Comparison of ENCODE assay signal across 1 cellular context in the genomic region with DNA sequence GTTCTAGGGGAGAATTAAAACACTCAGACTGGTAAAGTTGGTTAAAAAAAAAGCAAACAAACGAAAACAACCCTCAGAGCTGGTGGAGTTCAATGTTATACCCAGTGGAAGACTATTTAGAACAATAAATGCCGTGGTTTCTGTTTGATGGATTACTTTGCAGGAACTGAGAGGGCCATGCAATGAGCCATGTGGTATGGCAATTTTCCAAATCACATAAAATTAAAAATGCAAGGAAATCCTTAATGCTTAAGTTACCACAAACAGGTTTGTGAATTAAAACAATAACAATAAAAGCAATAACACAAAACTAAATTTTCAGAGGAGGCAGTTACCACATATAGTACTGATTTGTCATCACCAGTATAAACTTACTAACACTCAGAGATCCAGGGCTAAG.
TF ChIP-seq lines count a peak whose summit lies in the region.

No MANE protein-coding gene starts in this region.

TF ChIP-seq in HepG2, 621 proteins besides CTCF, POLR2A, EP300 and RAD21 (continued from another document):
- TF ChIP-seq, protein P1, sequence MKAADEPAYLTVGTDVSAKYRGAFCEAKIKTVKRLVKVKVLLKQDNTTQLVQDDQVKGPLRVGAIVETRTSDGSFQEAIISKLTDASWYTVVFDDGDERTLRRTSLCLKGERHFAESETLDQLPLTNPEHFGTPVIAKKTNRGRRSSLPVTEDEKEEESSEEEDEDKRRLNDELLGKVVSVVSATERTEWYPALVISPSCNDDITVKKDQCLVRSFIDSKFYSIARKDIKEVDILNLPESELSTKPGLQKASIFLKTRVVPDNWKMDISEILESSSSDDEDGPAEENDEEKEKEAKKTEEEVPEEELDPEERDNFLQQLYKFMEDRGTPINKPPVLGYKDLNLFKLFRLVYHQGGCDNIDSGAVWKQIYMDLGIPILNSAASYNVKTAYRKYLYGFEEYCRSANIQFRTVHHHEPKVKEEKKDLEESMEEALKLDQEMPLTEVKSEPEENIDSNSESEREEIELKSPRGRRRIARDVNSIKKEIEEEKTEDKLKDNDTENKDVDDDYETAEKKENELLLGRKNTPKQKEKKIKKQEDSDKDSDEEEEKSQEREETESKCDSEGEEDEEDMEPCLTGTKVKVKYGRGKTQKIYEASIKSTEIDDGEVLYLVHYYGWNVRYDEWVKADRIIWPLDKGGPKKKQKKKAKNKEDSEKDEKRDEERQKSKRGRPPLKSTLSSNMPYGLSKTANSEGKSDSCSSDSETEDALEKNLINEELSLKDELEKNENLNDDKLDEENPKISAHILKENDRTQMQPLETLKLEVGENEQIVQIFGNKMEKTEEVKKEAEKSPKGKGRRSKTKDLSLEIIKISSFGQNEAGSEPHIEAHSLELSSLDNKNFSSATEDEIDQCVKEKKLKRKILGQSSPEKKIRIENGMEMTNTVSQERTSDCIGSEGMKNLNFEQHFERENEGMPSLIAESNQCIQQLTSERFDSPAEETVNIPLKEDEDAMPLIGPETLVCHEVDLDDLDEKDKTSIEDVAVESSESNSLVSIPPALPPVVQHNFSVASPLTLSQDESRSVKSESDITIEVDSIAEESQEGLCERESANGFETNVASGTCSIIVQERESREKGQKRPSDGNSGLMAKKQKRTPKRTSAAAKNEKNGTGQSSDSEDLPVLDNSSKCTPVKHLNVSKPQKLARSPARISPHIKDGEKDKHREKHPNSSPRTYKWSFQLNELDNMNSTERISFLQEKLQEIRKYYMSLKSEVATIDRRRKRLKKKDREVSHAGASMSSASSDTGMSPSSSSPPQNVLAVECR (CRISPR knock-in tag; IDR thresholded peaks at IDR 0.05; ENCODE audit: borderline replicate concordance): no peak
- TF ChIP-seq PHF5A (CRISPR knock-in tag; IDR thresholded peaks at IDR 0.05; ENCODE audit: low read depth, unreplicated experiment) (no peak), ZSCAN29 (CRISPR knock-in tag; conservative IDR thresholded peaks at IDR 0.05) (no peak), ZNF30 (CRISPR knock-in tag; IDR thresholded peaks at IDR 0.05) (no peak), SATB2 (CRISPR knock-in tag; IDR thresholded peaks at IDR 0.05) (no peak), TMF1 (CRISPR knock-in tag; IDR thresholded peaks at IDR 0.05; ENCODE audit: low read depth) (no peak), ZSCAN30 (CRISPR knock-in tag; IDR thresholded peaks at IDR 0.05) (no peak), ZNF280D (CRISPR knock-in tag; IDR thresholded peaks at IDR 0.05) (no peak)
- TF ChIP-seq, protein P2, sequence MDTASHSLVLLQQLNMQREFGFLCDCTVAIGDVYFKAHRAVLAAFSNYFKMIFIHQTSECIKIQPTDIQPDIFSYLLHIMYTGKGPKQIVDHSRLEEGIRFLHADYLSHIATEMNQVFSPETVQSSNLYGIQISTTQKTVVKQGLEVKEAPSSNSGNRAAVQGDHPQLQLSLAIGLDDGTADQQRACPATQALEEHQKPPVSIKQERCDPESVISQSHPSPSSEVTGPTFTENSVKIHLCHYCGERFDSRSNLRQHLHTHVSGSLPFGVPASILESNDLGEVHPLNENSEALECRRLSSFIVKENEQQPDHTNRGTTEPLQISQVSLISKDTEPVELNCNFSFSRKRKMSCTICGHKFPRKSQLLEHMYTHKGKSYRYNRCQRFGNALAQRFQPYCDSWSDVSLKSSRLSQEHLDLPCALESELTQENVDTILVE (CRISPR knock-in tag; IDR thresholded peaks at IDR 0.05): no peak
- TF ChIP-seq, protein P3, sequence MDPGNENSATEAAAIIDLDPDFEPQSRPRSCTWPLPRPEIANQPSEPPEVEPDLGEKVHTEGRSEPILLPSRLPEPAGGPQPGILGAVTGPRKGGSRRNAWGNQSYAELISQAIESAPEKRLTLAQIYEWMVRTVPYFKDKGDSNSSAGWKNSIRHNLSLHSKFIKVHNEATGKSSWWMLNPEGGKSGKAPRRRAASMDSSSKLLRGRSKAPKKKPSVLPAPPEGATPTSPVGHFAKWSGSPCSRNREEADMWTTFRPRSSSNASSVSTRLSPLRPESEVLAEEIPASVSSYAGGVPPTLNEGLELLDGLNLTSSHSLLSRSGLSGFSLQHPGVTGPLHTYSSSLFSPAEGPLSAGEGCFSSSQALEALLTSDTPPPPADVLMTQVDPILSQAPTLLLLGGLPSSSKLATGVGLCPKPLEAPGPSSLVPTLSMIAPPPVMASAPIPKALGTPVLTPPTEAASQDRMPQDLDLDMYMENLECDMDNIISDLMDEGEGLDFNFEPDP (CRISPR knock-in tag; conservative IDR thresholded peaks at IDR 0.05): no peak
- TF ChIP-seq, protein P4, sequence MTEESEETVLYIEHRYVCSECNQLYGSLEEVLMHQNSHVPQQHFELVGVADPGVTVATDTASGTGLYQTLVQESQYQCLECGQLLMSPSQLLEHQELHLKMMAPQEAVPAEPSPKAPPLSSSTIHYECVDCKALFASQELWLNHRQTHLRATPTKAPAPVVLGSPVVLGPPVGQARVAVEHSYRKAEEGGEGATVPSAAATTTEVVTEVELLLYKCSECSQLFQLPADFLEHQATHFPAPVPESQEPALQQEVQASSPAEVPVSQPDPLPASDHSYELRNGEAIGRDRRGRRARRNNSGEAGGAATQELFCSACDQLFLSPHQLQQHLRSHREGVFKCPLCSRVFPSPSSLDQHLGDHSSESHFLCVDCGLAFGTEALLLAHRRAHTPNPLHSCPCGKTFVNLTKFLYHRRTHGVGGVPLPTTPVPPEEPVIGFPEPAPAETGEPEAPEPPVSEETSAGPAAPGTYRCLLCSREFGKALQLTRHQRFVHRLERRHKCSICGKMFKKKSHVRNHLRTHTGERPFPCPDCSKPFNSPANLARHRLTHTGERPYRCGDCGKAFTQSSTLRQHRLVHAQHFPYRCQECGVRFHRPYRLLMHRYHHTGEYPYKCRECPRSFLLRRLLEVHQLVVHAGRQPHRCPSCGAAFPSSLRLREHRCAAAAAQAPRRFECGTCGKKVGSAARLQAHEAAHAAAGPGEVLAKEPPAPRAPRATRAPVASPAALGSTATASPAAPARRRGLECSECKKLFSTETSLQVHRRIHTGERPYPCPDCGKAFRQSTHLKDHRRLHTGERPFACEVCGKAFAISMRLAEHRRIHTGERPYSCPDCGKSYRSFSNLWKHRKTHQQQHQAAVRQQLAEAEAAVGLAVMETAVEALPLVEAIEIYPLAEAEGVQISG (CRISPR knock-in tag; IDR thresholded peaks at IDR 0.05): no peak
